Comparison of ENCODE assay signal across 19 cellular contexts in the genomic region with DNA sequence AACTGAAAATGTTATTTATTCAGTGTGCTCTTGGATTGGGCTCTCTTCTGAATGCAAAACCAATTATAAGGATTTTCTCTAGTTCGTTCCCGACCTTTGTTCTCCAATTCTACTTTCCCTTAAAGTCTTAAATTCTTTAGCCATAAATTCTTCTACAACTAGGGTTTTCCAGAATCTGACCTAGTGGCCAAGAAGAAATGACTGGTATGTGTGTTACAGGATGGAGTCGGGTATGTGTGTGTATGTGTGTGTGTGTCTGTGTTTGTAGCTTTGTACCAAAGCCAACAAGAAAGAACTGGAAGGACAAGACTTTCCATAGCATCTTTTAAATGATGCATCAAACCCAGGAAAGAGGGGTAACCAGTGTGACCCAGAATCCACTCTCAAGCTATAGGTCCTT. TPM values are rescaled to one million over a fixed set of nuclear protein-coding genes. Genes with fewer than 3 reads are reported as not detected.
A peak's percentile ranks its signal among the peaks of the same experiment; 100 is the strongest.
DNase-seq lines count a peak whose midpoint lies in the region; ATAC-seq and TF ChIP-seq lines count a peak whose summit lies in the region.
"Had no signal": no experiment of that assay in that cellular context is flagged by ENCODE, and none has a peak within 500 bp of the region (broad histone marks: within the 10 kb centered on the region; RNA-seq: fewer than 3 reads in every experiment).

No MANE protein-coding gene starts in this region.

- peak; percentile 51 for DNase-seq in AG04450 (ENCODE audit: low read depth, low spot score)
- DNase-seq in HS-27A (ENCODE audit: low read depth): peak; percentile 63
- DNase-seq in brain microvascular endothelial cell: peak; percentile 76
- DNase-seq in hepatic stellate cell (ENCODE audit: low spot score): peak; percentile 80
- no peak for DNase-seq in GOT3 (lab: John Stamatoyannopoulos, UW)
- DNase-seq in right lobe of liver: no peak
- no peak for DNase-seq in activated CD4-positive, alpha-beta T cell treated with anti-CD3 and anti-CD28 coated beads, Interleukin-2, amount 50 U/mL, for 1 hour
- DNase-seq in substantia nigra (lab: John Stamatoyannopoulos, UW): no peak
- DNase-seq: activated naive CD4-positive, alpha-beta T cell treated with Interleukin-2 at 50 U/mL for 16 hours; COR-L47; naive thymus-derived CD4-positive, alpha-beta T cell; SHP77; stimulated activated naive CD4-positive, alpha-beta T cell; T-helper 17 cell had no signal

- intact Hi-C loops in right lobe of liver (cut with DNase I): no loop called here

- 63% methylated on average over 3 of the region's 3 CpGs for WGBS in right lobe of liver (ENCODE audit: insufficient coverage, low coverage, low lambda C conversion rate, missing lambda C conversion rate)

- CTCF ChIA-PET in AG04450 (lab: Charles Lee): no interaction called here

- ATAC-seq in right lobe of liver: no peak
- ATAC-seq: A549; gastroesophageal sphincter; GM12878; GM23338; naive thymus-derived CD4-positive, alpha-beta T cell; T-helper 17 cell had no signal

- POLR2A ChIA-PET in AG04450 (lab: Yijun Ruan, JAX): no interaction called here

- H3K27ac ChIP-seq in AG04450 (ENCODE audit: low read depth, low read length): no peak overlapping the region
- no peak overlapping the region for H3K27ac ChIP-seq in brain microvascular endothelial cell
- H3K27ac ChIP-seq in right lobe of liver: no peak overlapping the region
- H3K27ac ChIP-seq in substantia nigra (ENCODE audit: low read depth, low read length, poor library complexity, severe bottlenecking): no peak overlapping the region
- H3K27ac ChIP-seq: A549, gastroesophageal sphincter had no signal

- H3K27me3 ChIP-seq in AG04450 (ENCODE audit: control insufficient read depth, insufficient read depth, low read length): peaks cover 43% of the 10 kb centered on the region
- H3K27me3 ChIP-seq in brain microvascular endothelial cell (replicated peaks): peaks cover 15% of the 10 kb centered on the region
- H3K27me3 ChIP-seq in right lobe of liver: no peaks in the 10 kb centered on the region

- H3K36me3 ChIP-seq in brain microvascular endothelial cell (replicated peaks): no peaks in the 10 kb centered on the region
- no peaks in the 10 kb centered on the region for H3K36me3 ChIP-seq in right lobe of liver
- H3K36me3 ChIP-seq: gastroesophageal sphincter had no signal

- TF ChIP-seq CTCF in AG04450 (IDR thresholded peaks at IDR 0.05; ENCODE audit: low read depth, low read length): no peak
- no peak for TF ChIP-seq CTCF in brain microvascular endothelial cell (IDR thresholded peaks at IDR 0.05; ENCODE audit: low read depth, low read length, missing control alignments)
- no peak for TF ChIP-seq CTCF in right lobe of liver (IDR thresholded peaks at IDR 0.05)

- H3K9me3 ChIP-seq in AG04450 (ENCODE audit: control insufficient read depth, insufficient read depth, low read length): peaks cover 3% of the 10 kb centered on the region; the same call in 1 of the 2 replicates
- H3K9me3 ChIP-seq in right lobe of liver: no peaks in the 10 kb centered on the region
- H3K9me3 ChIP-seq: A549, gastroesophageal sphincter had no signal

- H3K4me3 ChIP-seq in AG04450 (ENCODE audit: low read depth, low read length): no peak overlapping the region
- H3K4me3 ChIP-seq in brain microvascular endothelial cell (ENCODE audit: low read depth, low read length): no peak overlapping the region
- no peak overlapping the region for H3K4me3 ChIP-seq in right lobe of liver
- H3K4me3 ChIP-seq: A549, gastroesophageal sphincter, GM12878, GM23338 had no signal

- TF ChIP-seq POLR2A in right lobe of liver (IDR thresholded peaks at IDR 0.05): no peak

- in situ Hi-C loops in brain microvascular endothelial cell (cut with HindIII; ENCODE audit: low pct_ligation_motif_present, low sequenced_read_pairs): no loop called here

- no peaks in the 10 kb centered on the region for H3K4me1 ChIP-seq in right lobe of liver
- H3K4me1 ChIP-seq: A549, gastroesophageal sphincter had no signal

RNA-seq across cellular contexts. Expression of gene LEP, which starts 25.8 kb away (rescaled TPM):
- not detected in 2 replicates for polyA plus RNA-seq in AG04450 (2011; rRNA removed)
- not detected in 2 replicates for polyA minus RNA-seq in AG04450 (2011; rRNA and poly(A)+ RNA removed)
- total RNA-seq in right lobe of liver: not detected
- total RNA-seq: GM12878, GM23338, liver, T-helper 17 cell had no signal
- polyA plus RNA-seq: A549; GM12878; GM23338; naive thymus-derived CD4-positive, alpha-beta T cell had no signal

Comparison
In these comparisons a context has a peak if more than half of its experiments do, and no peak if none do; other contexts are left out.
1. DNase-seq: peak in AG04450 (single experiment), HS-27A (single experiment), brain microvascular endothelial cell (single experiment) and hepatic stellate cell (single experiment); none in GOT3 (single experiment), right lobe of liver (0 of 3), activated CD4-positive, alpha-beta T cell treated with anti-CD3 and anti-CD28 coated beads, Interleukin-2, amount 50 U/mL, for 1 hour (single experiment) and substantia nigra (0 of 49).